29 cellular contexts compared by ENCODE assay signal in the genomic region with DNA sequence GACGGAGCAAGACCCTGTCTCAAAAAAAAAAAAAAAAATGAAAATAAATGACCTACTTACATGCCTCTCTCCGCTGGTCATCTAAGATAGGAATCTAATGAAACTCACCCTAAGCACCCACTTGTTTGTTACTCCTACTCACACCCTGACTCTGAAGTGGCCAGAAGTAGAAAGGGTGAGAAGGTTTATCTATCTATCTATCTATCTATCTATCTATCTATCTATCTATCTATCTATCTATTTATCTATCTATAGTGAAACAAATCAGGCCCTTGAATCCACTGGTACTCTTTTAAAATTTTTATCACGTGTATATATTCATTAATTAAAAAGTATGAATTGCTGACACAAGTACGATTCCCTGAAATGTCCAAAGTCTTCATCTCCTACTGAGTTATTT.
"Had no signal": no experiment of that assay in that cellular context is flagged by ENCODE, and none has a peak within 500 bp of the region (broad histone marks: within the 10 kb centered on the region; RNA-seq: fewer than 3 reads in every experiment).

No MANE protein-coding gene starts in this region.

- H3K27ac Mint-ChIP-seq: dendritic cell treated with granulocyte-macrophage colony-stimulating factor and Interleukin-4, amounts not matched to agents 40 ng/mL and 50 ng/mL, for 4 days; effector memory CD8-positive, alpha-beta T cell; endodermal cell had no signal

- H3K4me1 ChIP-seq: colonic mucosa, esophagus muscularis mucosa, gastrocnemius medialis, gastroesophageal sphincter had no signal

- FAIRE-seq: colon, endometrium, endothelial cell of umbilical vein, frontal cortex had no signal

- H3K4me1 Mint-ChIP-seq: endodermal cell had no signal

- H3K4me3 Mint-ChIP-seq: dendritic cell treated with granulocyte-macrophage colony-stimulating factor and Interleukin-4, amounts not matched to agents 40 ng/mL and 50 ng/mL, for 4 days; effector memory CD8-positive, alpha-beta T cell; endodermal cell had no signal

- H3K27me3 ChIP-seq: colonic mucosa, dorsolateral prefrontal cortex, esophagus muscularis mucosa, esophagus squamous epithelium, foreskin keratinocyte, gastrocnemius medialis, gastroesophageal sphincter, heart left ventricle, heart right ventricle had no signal

- ATAC-seq: effector memory CD8-positive, alpha-beta T cell; esophagus mucosa; foreskin keratinocyte; gastrocnemius medialis; gastroesophageal sphincter; heart left ventricle; heart right ventricle had no signal

- H3K4me3 ChIP-seq: colonic mucosa, coronary artery, dorsolateral prefrontal cortex, esophagus muscularis mucosa, esophagus squamous epithelium, gastrocnemius medialis, gastroesophageal sphincter, heart left ventricle, heart right ventricle had no signal

- DNase-seq: colonic mucosa; cortex of kidney; dermis blood vessel endothelial cell; dorsolateral prefrontal cortex; effector CD4-positive, alpha-beta T cell; effector CD8-positive, alpha-beta T cell; effector memory CD4-positive, alpha-beta T cell; effector memory CD8-positive, alpha-beta T cell; endodermal cell; erythroblast; esophagus squamous epithelium; foreskin fibroblast; foreskin keratinocyte; foreskin melanocyte; gastrocnemius medialis; glutamatergic neuron; head of caudate nucleus; heart left ventricle; heart right ventricle had no signal

- H3K9me3 Mint-ChIP-seq: effector memory CD8-positive, alpha-beta T cell had no signal

- H3K9me3 ChIP-seq: colonic mucosa, esophagus muscularis mucosa, esophagus squamous epithelium, gastrocnemius medialis, gastroesophageal sphincter had no signal

- H3K27me3 Mint-ChIP-seq: dendritic cell treated with granulocyte-macrophage colony-stimulating factor and Interleukin-4, amounts not matched to agents 40 ng/mL and 50 ng/mL, for 4 days; effector memory CD8-positive, alpha-beta T cell had no signal

- H3K36me3 ChIP-seq: colonic mucosa, gastrocnemius medialis, heart left ventricle had no signal

- H3K27ac ChIP-seq: colonic mucosa, coronary artery, dorsolateral prefrontal cortex, epithelial cell of prostate, esophagus muscularis mucosa, esophagus squamous epithelium, foreskin keratinocyte, gastrocnemius medialis, gastroesophageal sphincter, heart left ventricle, heart right ventricle had no signal
